ENCODE assay signal across 1 cellular context in the genomic region with DNA sequence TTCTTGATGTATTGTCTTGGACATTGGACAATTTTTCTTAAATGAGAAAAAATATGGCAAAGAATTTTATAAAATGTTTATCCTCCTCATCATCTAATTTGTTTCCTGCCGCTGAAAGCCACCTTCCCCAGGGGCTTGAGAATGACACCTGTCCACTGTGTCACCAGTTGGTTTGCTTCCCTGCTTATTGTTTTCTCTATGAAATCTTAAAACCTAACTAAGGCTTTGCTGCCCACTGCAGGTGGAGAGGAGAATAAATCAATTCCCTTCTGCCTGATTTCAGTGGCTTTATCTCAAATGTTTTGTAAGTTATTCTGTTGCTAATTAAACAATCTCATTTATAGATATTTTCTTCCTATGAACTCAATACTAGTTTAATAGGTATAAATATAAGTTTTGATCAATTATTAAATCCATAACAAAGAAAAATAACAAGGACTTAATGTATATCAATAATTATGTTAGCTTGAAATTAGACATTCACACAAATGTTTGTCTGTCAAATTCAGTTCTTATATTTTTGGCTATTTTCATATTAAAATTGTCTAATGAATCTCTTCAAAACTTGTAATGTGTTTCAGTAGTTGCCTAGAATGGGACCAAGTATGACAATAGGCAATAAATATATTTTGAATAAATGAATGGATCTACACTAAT.
TF ChIP-seq lines count a peak whose summit lies in the region.

No MANE protein-coding gene starts in this region.

TF ChIP-seq in HCT116, 20 proteins besides CTCF, POLR2A, EP300 and RAD21 (continued from another document):
- no peak for TF ChIP-seq YY1 (IDR thresholded peaks at IDR 0.05; ENCODE audit: extremely low read depth, insufficient replicate concordance, low read depth, low read length)
- TF ChIP-seq, protein P1, sequence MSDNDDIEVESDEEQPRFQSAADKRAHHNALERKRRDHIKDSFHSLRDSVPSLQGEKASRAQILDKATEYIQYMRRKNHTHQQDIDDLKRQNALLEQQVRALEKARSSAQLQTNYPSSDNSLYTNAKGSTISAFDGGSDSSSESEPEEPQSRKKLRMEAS (IDR thresholded peaks at IDR 0.05) = no peak
- TF ChIP-seq ELF1 (IDR thresholded peaks at IDR 0.05; ENCODE audit: borderline replicate concordance, low read depth) = no peak
